Comparison of ENCODE assay signal across 8 cellular contexts in genomic region chr20:37179671-37180524, GRCh38. TPM values are rescaled to one million over a fixed set of nuclear protein-coding genes. Genes with fewer than 3 reads are reported as not detected.
DNase-seq lines count a peak whose midpoint lies in the region; ATAC-seq and TF ChIP-seq lines count a peak whose summit lies in the region.

No MANE protein-coding gene starts in this region.

- H3K27me3 ChIP-seq in testis, result no peaks in the 10 kb centered on the region

- H3K27ac ChIP-seq in testis, result peak overlapping the region; percentile 89 to 97

- H3K36me3 ChIP-seq in ES-I3 (ENCODE audit: insufficient read depth, low read length) (peaks cover 7% of the 10 kb centered on the region), testis (ENCODE audit: low read depth, missing control alignments) (no peaks in the 10 kb centered on the region)

- no peak for TF ChIP-seq POLR2A in testis (IDR thresholded peaks at IDR 0.05)

- intact Hi-C loops in testis (cut with DNase I; ENCODE audit: low total_unique reads), result no loop called here

- in situ Hi-C loops in astrocyte of the cerebellum (cut with HindIII; ENCODE audit: low sequenced_read_pairs), result no loop called here

- TF ChIP-seq CTCF in astrocyte of the cerebellum (IDR thresholded peaks at IDR 0.05; ENCODE audit: low read depth, low read length, missing control alignments) (no peak), testis (IDR thresholded peaks at IDR 0.05) (no peak)

- H3K9ac ChIP-seq in ES-I3 (ENCODE audit: low read depth, low read length), result peak overlapping the region; percentile 72

- H3K4me3 ChIP-seq in astrocyte of the cerebellum (ENCODE audit: low read depth, low read length) (peak overlapping the region; percentile 92), testis (peak overlapping the region; percentile 83 to 85)

- no peaks in the 10 kb centered on the region for H3K9me3 ChIP-seq in ES-I3 (ENCODE audit: control insufficient read depth, insufficient read depth, low read length)
- no peaks in the 10 kb centered on the region for H3K9me3 ChIP-seq in testis

- H3K4me1 ChIP-seq in ES-I3 (ENCODE audit: insufficient read depth, low read length) (peaks cover 6% of the 10 kb centered on the region; the same call in 1 of the 2 replicates), testis (peaks cover 23% of the 10 kb centered on the region)

- WGBS in testis, 2 donors, result 3 to 4% methylated on average over 11 to 18 of the region's 18 CpGs

- DNase-seq in LoVo (ENCODE audit: low spot score) (peak; percentile 32), astrocyte of the cerebellum (ENCODE audit: low read depth) (peak; percentile 15), left lobe of liver (ENCODE audit: low spot score) (no peak), testis (no peak), NCI-H2107 treated with DMSO at 0.1 percent for 48 hours (lab: John Stamatoyannopoulos, UW; ENCODE audit: unreplicated experiment) (no peak)
- no peak for DNase-seq in activated CD4-positive, CD25-positive, alpha-beta regulatory T cell (lab: John Stamatoyannopoulos, UW)

- peak; percentile 1 for ATAC-seq in left lobe of liver
- ATAC-seq in HG02870 (IDR thresholded peaks at IDR 0.05; ENCODE audit: unreplicated experiment), result no peak

RNA-seq across cellular contexts. Expression of gene MROH8, which starts 0.6 kb away (rescaled TPM):
- total RNA-seq in left lobe of liver (4.7 TPM), testis (10 to 100 TPM; 36.6 to 43.5 TPM)
- 93.8 TPM for polyA plus RNA-seq in testis (ENCODE audit: insufficient read depth, low read depth, low replicate concordance)

RNA-seq across cellular contexts. Expression of gene RPN2, which starts 0.8 kb away (rescaled TPM):
- total RNA-seq in left lobe of liver, result 128 TPM
- 100 to 1,000 TPM; 200 to 235 TPM for total RNA-seq in testis
- 284 TPM for polyA plus RNA-seq in testis (ENCODE audit: insufficient read depth, low read depth, low replicate concordance)

Comparison
In these comparisons a context has a peak if more than half of its experiments do, and no peak if none do; other contexts are left out.
1. DNase-seq: peak in LoVo (single experiment) and astrocyte of the cerebellum (single experiment); none in left lobe of liver (single experiment), testis (single experiment), activated CD4-positive, CD25-positive, alpha-beta regulatory T cell (0 of 4) and NCI-H2107 treated with DMSO at 0.1 percent for 48 hours (single experiment).